ENCODE assay signal across 10 cellular contexts in the genomic region with DNA sequence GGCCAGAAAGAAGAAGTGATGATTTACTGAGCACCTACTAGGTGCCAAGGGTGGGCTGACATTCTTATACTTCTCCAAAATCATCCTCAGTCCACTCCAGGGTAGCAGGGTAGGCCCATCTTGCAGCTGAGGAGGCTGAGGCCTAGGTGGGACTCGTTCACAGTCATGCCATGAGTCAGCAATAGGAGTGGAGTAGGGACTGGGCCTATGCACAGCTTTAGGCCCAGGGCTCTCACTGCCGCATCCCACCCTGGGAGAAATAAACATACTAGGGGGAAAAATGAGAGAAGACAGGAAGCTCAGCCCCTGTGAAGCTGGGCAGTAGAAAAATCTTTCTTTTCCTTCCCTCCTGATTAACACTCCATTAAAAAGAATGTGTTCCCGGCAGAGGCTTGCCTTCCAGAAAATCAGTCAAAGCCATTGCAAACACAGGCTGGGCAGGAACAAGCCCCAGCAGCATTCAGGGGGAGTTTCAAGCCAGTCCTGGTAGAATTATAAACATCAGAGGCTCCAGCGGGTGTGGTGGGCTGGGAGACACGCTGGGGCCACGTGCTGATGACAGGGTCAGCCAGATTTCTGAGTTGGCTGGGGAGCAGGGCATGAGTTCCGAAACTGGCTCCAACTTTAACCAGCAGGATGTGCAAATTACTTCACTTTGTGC. TPM values are rescaled to one million over a fixed set of nuclear protein-coding genes. Genes with fewer than 3 reads are reported as not detected.
DNase-seq lines count a peak whose midpoint lies in the region; ATAC-seq and TF ChIP-seq lines count a peak whose summit lies in the region.
"Had no signal": no experiment of that assay in that cellular context is flagged by ENCODE, and none has a peak within 500 bp of the region (broad histone marks: within the 10 kb centered on the region; RNA-seq: fewer than 3 reads in every experiment).

No MANE protein-coding gene starts in this region.

- no peak for ATAC-seq in GM21717 (IDR thresholded peaks at IDR 0.05; ENCODE audit: unreplicated experiment)

- under 1% methylated on average over 7 of the region's 7 CpGs for WGBS in smooth muscle cell (ENCODE audit: low lambda C conversion rate)

- peaks cover 25% of the 10 kb centered on the region for H3F3A ChIP-seq in smooth muscle cell (ENCODE audit: low read depth)

- peak overlapping the region; percentile 52 for H3K4me3 ChIP-seq in brain microvascular endothelial cell (ENCODE audit: low read depth, low read length)
- peak overlapping the region; percentile 53 for H3K4me3 ChIP-seq in smooth muscle cell

- in situ Hi-C loops in brain microvascular endothelial cell (cut with HindIII; ENCODE audit: low pct_ligation_motif_present, low sequenced_read_pairs), result no loop called here

- H3K9me3 ChIP-seq in smooth muscle cell (replicated peaks; ENCODE audit: low read depth), result no peaks in the 10 kb centered on the region

- H3K79me2 ChIP-seq in smooth muscle cell (ENCODE audit: low read depth), result peaks cover 21% of the 10 kb centered on the region

- H3K27me3 ChIP-seq in brain microvascular endothelial cell (replicated peaks) (no peaks in the 10 kb centered on the region), smooth muscle cell (ENCODE audit: low read depth) (no peaks in the 10 kb centered on the region)

- H3K4me1 ChIP-seq in smooth muscle cell (ENCODE audit: low read depth), result peaks cover 15% of the 10 kb centered on the region

- H3K36me3 ChIP-seq in brain microvascular endothelial cell (replicated peaks) (no peaks in the 10 kb centered on the region), smooth muscle cell (ENCODE audit: low read depth) (no peaks in the 10 kb centered on the region)

- peak; percentile 52 for DNase-seq in H4 (ENCODE audit: low spot score)
- peak; percentile 49 for DNase-seq in brain microvascular endothelial cell
- DNase-seq in kidney tubule cell (ENCODE audit: low spot score), result peak; percentile 60
- DNase-seq in smooth muscle cell (lab: John Stamatoyannopoulos, UW; ENCODE audit: unreplicated experiment), result peak; percentile 12
- DNase-seq in stimulated activated CD4-positive, alpha-beta T cell treated with anti-CD3 and anti-CD28 coated beads, Interleukin-2, amount 100 ng/mL, for 48 hours, result no peak
- no peak for DNase-seq in NOMO-1 (lab: John Stamatoyannopoulos, UW; ENCODE audit: unreplicated experiment in 2 of 2)
- DNase-seq in activated T-cell treated with anti-CD3 and anti-CD28 coated beads, Interleukin-2, amount 50 U/mL, for 1 hour, result no peak
- DNase-seq: activated CD8-positive, alpha-beta memory T cell treated with anti-CD3 and anti-CD28 coated beads, Interleukin-2, amount 50 U/mL, for 4 hours; NCI-H526 treated with DMSO at 0.1 percent for 48 hours had no signal

- peaks cover 49% of the 10 kb centered on the region for H4K20me1 ChIP-seq in smooth muscle cell (ENCODE audit: low read depth)

- H3K27ac ChIP-seq in brain microvascular endothelial cell, result peak overlapping the region; percentile 79
- peak overlapping the region; percentile 95 for H3K27ac ChIP-seq in smooth muscle cell (ENCODE audit: low read depth)

- no peak for TF ChIP-seq CTCF in brain microvascular endothelial cell (IDR thresholded peaks at IDR 0.05; ENCODE audit: low read depth, low read length, missing control alignments)
- TF ChIP-seq CTCF in smooth muscle cell (IDR thresholded peaks at IDR 0.05; ENCODE audit: borderline replicate concordance, insufficient read depth, poor library complexity, severe bottlenecking), result no peak

- H3K9ac ChIP-seq in smooth muscle cell (ENCODE audit: low read depth), result peak overlapping the region; percentile 93

- peak overlapping the region; percentile 28 for H2AFZ ChIP-seq in smooth muscle cell (ENCODE audit: low read depth)

- peak overlapping the region; percentile 88 for H3K4me2 ChIP-seq in smooth muscle cell

RNA-seq across cellular contexts. Expression of gene HSPB8, which starts 1.8 kb away (rescaled TPM):
- total RNA-seq in H4 (2014; rRNA removed; shearing (Covaris generic)), result 49.4 and 51.5 TPM in 2 replicates
- 73.8 and 103 TPM in 2 replicates for total RNA-seq in smooth muscle cell
- polyA plus RNA-seq in smooth muscle cell, result 38.4 and 78.8 TPM in 2 replicates

Comparison
In these comparisons a context has a peak if more than half of its experiments do, and no peak if none do; other contexts are left out.
1. DNase-seq: peak in H4 (single experiment), brain microvascular endothelial cell (single experiment), kidney tubule cell (single experiment) and smooth muscle cell (single experiment); none in stimulated activated CD4-positive, alpha-beta T cell treated with anti-CD3 and anti-CD28 coated beads, Interleukin-2, amount 100 ng/mL, for 48 hours (0 of 2), NOMO-1 (0 of 2) and activated T-cell treated with anti-CD3 and anti-CD28 coated beads, Interleukin-2, amount 50 U/mL, for 1 hour (single experiment).